In genomic region chr3:23084367-23084766, GRCh38 we compare ENCODE assay signal across 21 cellular contexts.
DNase-seq lines count a peak whose midpoint lies in the region; ATAC-seq, FAIRE-seq and TF ChIP-seq lines count a peak whose summit lies in the region.
"Had no signal": no experiment of that assay in that cellular context is flagged by ENCODE, and none has a peak within 500 bp of the region (broad histone marks: within the 10 kb centered on the region; RNA-seq: fewer than 3 reads in every experiment).

No MANE protein-coding gene starts in this region.

- POLR2A ChIA-PET in RWPE1 (lab: Yijun Ruan, JAX; ENCODE audit: low non-redundant PET) (no interaction called here), WTC11 (lab: Charles Lee) (no interaction called here)

- H3K4me3 Mint-ChIP-seq in WTC11: no peak overlapping the region
- H3K4me3 Mint-ChIP-seq: CD14-positive monocyte; CD8-positive, alpha-beta T cell; H9 had no signal

- H3K4me1 Mint-ChIP-seq in WTC11: peaks cover 12% of the 10 kb centered on the region

- ATAC-seq in GM19351 (IDR thresholded peaks at IDR 0.05; ENCODE audit: unreplicated experiment) (peak; percentile 83), HG02852 (IDR thresholded peaks at IDR 0.05; ENCODE audit: unreplicated experiment) (peak; percentile 70), HG03442 (IDR thresholded peaks at IDR 0.05; ENCODE audit: unreplicated experiment) (peak; percentile 70), WTC11 (no peak)
- ATAC-seq: A549; CD8-positive, alpha-beta T cell; HepG2 had no signal

- DNase-seq in RWPE1 (ENCODE audit: low spot score) (no peak), WTC11 (ENCODE audit: low spot score) (no peak), amygdala (lab: John Stamatoyannopoulos, UW) (no peak), small intestine (no peak)
- DNase-seq: CD8-positive, alpha-beta T cell; COR-L47; DMS153; DMS79 treated with DMSO at 0.1 percent for 48 hours; EL; GOT3; H9 had no signal

- no peak overlapping the region for H3K27ac Mint-ChIP-seq in WTC11
- H3K27ac Mint-ChIP-seq: CD14-positive monocyte; CD8-positive, alpha-beta T cell; H9 had no signal

- FAIRE-seq in small intestine (lab: Jason Lieb, UNC): no peak
- FAIRE-seq: A549, D721Med, G401.6, GM12892, HepG2 had no signal

- H3K4me3 ChIP-seq in small intestine (ENCODE audit: low read depth in 1 of 2, low read length in 2 of 2): no peak overlapping the region
- H3K4me3 ChIP-seq: A549 had no signal

- H3K4me1 ChIP-seq in small intestine (ENCODE audit: control insufficient read depth in 2 of 2, insufficient read depth in 1 of 2, low read depth in 1 of 2, low read length in 1 of 2): no peaks in the 10 kb centered on the region

- H3K27me3 ChIP-seq in small intestine (ENCODE audit: control insufficient read depth in 2 of 2, insufficient read depth in 2 of 2, low read length in 2 of 2): no peaks in the 10 kb centered on the region

- H3K27ac ChIP-seq in RWPE1 (no peak overlapping the region), small intestine (ENCODE audit: low read depth in 1 of 2, low read length in 1 of 2) (no peak overlapping the region)
- H3K27ac ChIP-seq: A549, KMS-11 had no signal

- CTCF ChIA-PET in RWPE1 (lab: Yijun Ruan, JAX) (interaction anchor here (0.5 kb wide), 1 partner anchor 502 kb away, joined by 6 read pairs; no protein-coding TSS in a partner anchor), WTC11 (lab: Charles Lee) (no interaction called here)

- H3K9me3 Mint-ChIP-seq in WTC11: peaks cover 10% of the 10 kb centered on the region
- H3K9me3 Mint-ChIP-seq: CD8-positive, alpha-beta T cell had no signal

- 0 out of 2 replicates have a peak, but pooled peaks cover 4% of the 10 kb centered on the region for H3K27me3 Mint-ChIP-seq in WTC11 (ENCODE audit: low read depth)

- no peaks in the 10 kb centered on the region for H3K9me3 ChIP-seq in small intestine (ENCODE audit: control insufficient read depth, low read depth)
- H3K9me3 ChIP-seq: A549 had no signal

- TF ChIP-seq CTCF in RWPE1 (conservative IDR thresholded peaks at IDR 0.05; ENCODE audit: low read depth) (no peak), WTC11 (IDR thresholded peaks at IDR 0.05) (no peak)

- no peaks in the 10 kb centered on the region for H3K36me3 Mint-ChIP-seq in WTC11
- H3K36me3 Mint-ChIP-seq: CD14-positive monocyte; CD8-positive, alpha-beta T cell had no signal

- no peaks in the 10 kb centered on the region for H3K36me3 ChIP-seq in small intestine (ENCODE audit: control insufficient read depth in 2 of 2, insufficient read depth in 2 of 2, low read length in 2 of 2)

TF ChIP-seq in WTC11, 78 proteins besides CTCF, POLR2A, EP300 and RAD21:
- no peak for TF ChIP-seq ESRRA (CRISPR knock-in tag; IDR thresholded peaks at IDR 0.05; ENCODE audit: borderline replicate concordance)
- TF ChIP-seq MAX (CRISPR knock-in tag; IDR thresholded peaks at IDR 0.05): no peak
- no peak for TF ChIP-seq SMAD4 (CRISPR knock-in tag; IDR thresholded peaks at IDR 0.05)
- TF ChIP-seq, protein P1, sequence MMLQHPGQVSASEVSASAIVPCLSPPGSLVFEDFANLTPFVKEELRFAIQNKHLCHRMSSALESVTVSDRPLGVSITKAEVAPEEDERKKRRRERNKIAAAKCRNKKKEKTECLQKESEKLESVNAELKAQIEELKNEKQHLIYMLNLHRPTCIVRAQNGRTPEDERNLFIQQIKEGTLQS (CRISPR knock-in tag; conservative IDR thresholded peaks at IDR 0.05): no peak
- no peak for TF ChIP-seq PREB (CRISPR knock-in tag; IDR thresholded peaks at IDR 0.05; ENCODE audit: borderline replicate concordance)
- TF ChIP-seq GTF2I (CRISPR knock-in tag; conservative IDR thresholded peaks at IDR 0.05): no peak
- TF ChIP-seq PRRX2 (CRISPR knock-in tag; IDR thresholded peaks at IDR 0.05): no peak
- TF ChIP-seq IRF1 (CRISPR knock-in tag; IDR thresholded peaks at IDR 0.05): no peak
- TF ChIP-seq JUN (CRISPR knock-in tag; IDR thresholded peaks at IDR 0.05): no peak
- TF ChIP-seq USF2 (CRISPR knock-in tag; IDR thresholded peaks at IDR 0.05): no peak
- TF ChIP-seq ZNF232 (CRISPR knock-in tag; IDR thresholded peaks at IDR 0.05): no peak
- no peak for TF ChIP-seq CREB1 (CRISPR knock-in tag; IDR thresholded peaks at IDR 0.05)
